ENCODE assay signal across 12 cellular contexts in genomic region chr11:35126879-35127576, GRCh38. TPM values are rescaled to one million over a fixed set of nuclear protein-coding genes. Genes with fewer than 3 reads are reported as not detected.
A peak's percentile ranks its signal among the peaks of the same experiment; 100 is the strongest.
DNase-seq lines count a peak whose midpoint lies in the region; ATAC-seq and TF ChIP-seq lines count a peak whose summit lies in the region.
"Had no signal": no experiment of that assay in that cellular context is flagged by ENCODE, and none has a peak within 500 bp of the region (broad histone marks: within the 10 kb centered on the region; RNA-seq: fewer than 3 reads in every experiment).

No MANE protein-coding gene starts in this region.

- H3K4me3 Mint-ChIP-seq in naive thymus-derived CD4-positive, alpha-beta T cell: peak overlapping the region in 5 of 10 donors; percentile 42 to 68 (median 59)

- H3K27me3 Mint-ChIP-seq in naive thymus-derived CD4-positive, alpha-beta T cell: peaks cover 0 to 8% (median 0%) of the 10 kb centered on the region in 5 donors

- H3K9me3 Mint-ChIP-seq in naive thymus-derived CD4-positive, alpha-beta T cell: peaks cover 0 to 1% (median 0%) of the 10 kb centered on the region in 11 donors

- H3K4me3 ChIP-seq in GM06990 (replicated peaks; ENCODE audit: low read depth, low read length) (peak overlapping the region; percentile 10), OCI-LY3 (ENCODE audit: low read length) (peak overlapping the region; percentile 61)
- no peak overlapping the region for H3K4me3 ChIP-seq in naive thymus-derived CD4-positive, alpha-beta T cell (ENCODE audit: low read length)
- H3K4me3 ChIP-seq: HAP-1, transverse colon had no signal

- CTCF ChIA-PET in naive thymus-derived CD4-positive, alpha-beta T cell (lab: Charles Lee): interaction anchor here (0.5 to 1.1 kb wide), 2 partner anchors 79 to 110 kb away, joined by 3 read pairs; no protein-coding TSS in a partner anchor

- H3K27me3 ChIP-seq in GM06990 (replicated peaks; ENCODE audit: control insufficient read depth, insufficient read depth, low read length) (no peaks in the 10 kb centered on the region), OCI-LY3 (ENCODE audit: low read depth, low read length) (no peaks in the 10 kb centered on the region)
- no peaks in the 10 kb centered on the region for H3K27me3 ChIP-seq in naive thymus-derived CD4-positive, alpha-beta T cell (ENCODE audit: control insufficient read depth in 2 of 2, insufficient read depth in 2 of 2, low read length in 2 of 2)
- H3K27me3 ChIP-seq: transverse colon had no signal

- TF ChIP-seq CTCF in GM06990 (IDR thresholded peaks at IDR 0.05; ENCODE audit: insufficient read depth, low read length, poor library complexity, severe bottlenecking) (no peak), OCI-LY3 (IDR thresholded peaks at IDR 0.05; ENCODE audit: low read depth, low read length) (no peak)

- no peak overlapping the region for H2AFZ ChIP-seq in OCI-LY3 (ENCODE audit: low read depth, low read length)

- peaks cover 32 to 69% (median 64%) of the 10 kb centered on the region in 7 donors for H3K4me1 Mint-ChIP-seq in naive thymus-derived CD4-positive, alpha-beta T cell

- H3K79me2 ChIP-seq in OCI-LY3 (ENCODE audit: low read length): peaks cover 10% of the 10 kb centered on the region; the same call in 1 of the 2 replicates

- POLR2A ChIA-PET in naive thymus-derived CD4-positive, alpha-beta T cell (lab: Charles Lee): interaction anchor here (0.9 to 1.4 kb wide), 2 partner anchors 9 to 42 kb away, joined by 3 read pairs; no protein-coding TSS in a partner anchor

- peaks cover 0 to 9% (median 0%) of the 10 kb centered on the region in 5 donors for H3K36me3 Mint-ChIP-seq in naive thymus-derived CD4-positive, alpha-beta T cell

- DNase-seq in GM06990 (ENCODE audit: extremely low read depth, insufficient read length) (no peak), KG1 (lab: John Stamatoyannopoulos, UW) (no peak), LoVo (ENCODE audit: low spot score) (no peak)
- DNase-seq in naive thymus-derived CD4-positive, alpha-beta T cell: no peak
- DNase-seq: NCI-H1694 treated with DMSO at 0.1 percent for 48 hours, NCI-H526 treated with DMSO at 0.1 percent for 48 hours, transverse colon had no signal

- H3K4me2 ChIP-seq in OCI-LY3 (ENCODE audit: low read length): peak overlapping the region; percentile 79

- peak overlapping the region; percentile 76 for H3K9ac ChIP-seq in OCI-LY3 (ENCODE audit: low read length)

- intact Hi-C loops in naive thymus-derived CD4-positive, alpha-beta T cell (cut with micrococcal nuclease): loop anchor here in 1 of 2 donors (1.0 to 5.0 kb wide), 2 partner anchors 11 to 35 kb away; no protein-coding TSS in a partner anchor

- peak overlapping the region; percentile 44 to 92 (median 82) for H3K27ac Mint-ChIP-seq in naive thymus-derived CD4-positive, alpha-beta T cell

- peaks cover 95% of the 10 kb centered on the region for H3K4me1 ChIP-seq in OCI-LY3 (ENCODE audit: low read length)
- peaks cover 26 to 49% of the 10 kb centered on the region in 2 donors for H3K4me1 ChIP-seq in naive thymus-derived CD4-positive, alpha-beta T cell (ENCODE audit: control insufficient read depth in 2 of 2, insufficient read depth in 2 of 2, low read length in 2 of 2)
- H3K4me1 ChIP-seq: HAP-1, transverse colon had no signal

- H4K20me1 ChIP-seq in OCI-LY3 (ENCODE audit: insufficient read depth, low read length): no peaks in the 10 kb centered on the region

- peak; percentile 40 for ATAC-seq in GM18873 (IDR thresholded peaks at IDR 0.05; ENCODE audit: low FRiP score, unreplicated experiment)
- ATAC-seq in naive thymus-derived CD4-positive, alpha-beta T cell: no peak
- no peak for ATAC-seq in HG03565 (IDR thresholded peaks at IDR 0.05; ENCODE audit: unreplicated experiment)
- ATAC-seq: left lobe of liver had no signal

- no peaks in the 10 kb centered on the region for H3K9me3 ChIP-seq in OCI-LY3 (ENCODE audit: insufficient read depth, low read length)
- no peaks in the 10 kb centered on the region for H3K9me3 ChIP-seq in naive thymus-derived CD4-positive, alpha-beta T cell (ENCODE audit: control insufficient read depth in 2 of 3, low read length in 3 of 3)
- H3K9me3 ChIP-seq: HAP-1, transverse colon had no signal

- H3K36me3 ChIP-seq in GM06990 (ENCODE audit: control insufficient read depth, insufficient read depth, low read length): no peaks in the 10 kb centered on the region
- no peaks in the 10 kb centered on the region for H3K36me3 ChIP-seq in OCI-LY3 (replicated peaks; ENCODE audit: low read depth, low read length)
- no peaks in the 10 kb centered on the region for H3K36me3 ChIP-seq in naive thymus-derived CD4-positive, alpha-beta T cell (ENCODE audit: control insufficient read depth in 2 of 3, insufficient read depth in 3 of 3, low read length in 3 of 3)
- H3K36me3 ChIP-seq: HAP-1, transverse colon had no signal

- H3K27ac ChIP-seq in OCI-LY3 (ENCODE audit: low read length): peak overlapping the region; percentile 95
- H3K27ac ChIP-seq in naive thymus-derived CD4-positive, alpha-beta T cell (ENCODE audit: low read depth, low read length): no peak overlapping the region

RNA-seq across cellular contexts. Expression of gene CD44, which starts 11.9 kb away (rescaled TPM):
- total RNA-seq in naive thymus-derived CD4-positive, alpha-beta T cell: 1,000 to 10,000 TPM in 1 of 5 experiments, 100 to 1,000 TPM in 4; 369 to 1,223 (median 784) TPM
- polyA plus RNA-seq in naive thymus-derived CD4-positive, alpha-beta T cell: 100 to 1,000 TPM; 332 to 372 TPM
